Comparison of ENCODE assay signal across 31 cellular contexts in the genomic region with DNA sequence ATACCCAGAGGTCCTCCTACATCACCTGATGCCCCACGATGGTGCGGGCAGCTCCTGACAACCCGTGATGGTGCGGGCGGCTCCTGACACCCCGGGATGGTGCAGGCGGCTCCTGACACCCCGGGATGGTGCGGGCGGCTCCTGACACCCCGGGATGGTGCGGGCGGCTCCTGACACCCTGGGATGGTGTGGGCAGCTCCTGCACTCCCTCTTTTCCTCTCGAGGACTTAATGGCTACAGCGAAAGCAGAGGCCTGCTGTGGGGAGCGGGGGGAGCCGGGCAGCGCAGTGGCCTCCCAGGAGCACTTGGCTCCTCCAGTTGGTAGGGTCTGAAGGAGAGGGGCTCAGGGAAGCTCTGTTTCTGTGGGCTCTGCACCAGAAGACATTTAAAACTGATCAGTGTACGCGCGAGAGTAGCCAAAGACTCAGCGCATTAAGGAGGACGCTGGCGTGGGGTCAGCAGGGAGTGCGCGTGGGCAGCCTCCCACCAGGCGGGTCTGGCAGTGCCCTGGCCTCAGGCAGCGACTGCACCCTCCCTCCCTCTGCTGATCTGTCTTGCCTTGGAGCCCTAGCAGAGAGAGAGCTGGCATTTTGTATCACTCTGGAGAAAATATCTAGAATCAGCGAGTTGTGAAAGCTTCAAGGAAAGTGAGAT.
"Had no signal": no experiment of that assay in that cellular context is flagged by ENCODE, and none has a peak within 500 bp of the region (broad histone marks: within the 10 kb centered on the region; RNA-seq: fewer than 3 reads in every experiment).

No MANE protein-coding gene starts in this region.

- H3K4me1 ChIP-seq: gastrocnemius medialis, heart left ventricle, tibial nerve, upper lobe of left lung had no signal

- H3K27me3 ChIP-seq: gastrocnemius medialis, hepatocyte, neutrophil, tibial nerve, upper lobe of left lung had no signal

- H3K4me3 Mint-ChIP-seq: memory B cell; mesothelial cell of epicardium; naive B cell; natural killer cell treated with Interleukin-12 subunit alpha and Interleukin-12 subunit beta and Interleukin-15 and Interleukin-18, amount 100 ng/mL, for 72 hours; neural crest cell had no signal

- DNase-seq: cerebellar nuclear complex; dorsolateral prefrontal cortex; effector CD4-positive, alpha-beta T cell; foreskin fibroblast; gastrocnemius medialis; heart left ventricle; left colon; left ventricle myocardium superior; mucosa of descending colon; naive B cell; stimulated activated CD4-positive, alpha-beta T cell treated with anti-CD3 and anti-CD28 coated beads, Interleukin-12 subunit alpha, Interleukin-12 subunit beta, amount 100 ng/mL, for 4 hours; stimulated activated CD4-positive, alpha-beta T cell treated with anti-CD3 and anti-CD28 coated beads, Interleukin-1b, Interleukin-23, amount 100 ng/mL, for 48 hours; stimulated activated CD4-positive, alpha-beta T cell treated with anti-CD3 and anti-CD28 coated beads, Interleukin-4, amount 100 ng/mL, for 1 hour; stimulated activated CD8-positive, alpha-beta memory T cell treated with anti-CD3 and anti-CD28 coated beads, Interleukin-4, amount 100 ng/mL, for 48 hours; stimulated activated naive CD4-positive, alpha-beta T cell had no signal

- H3K27ac Mint-ChIP-seq: memory B cell; mesothelial cell of epicardium; naive B cell; natural killer cell treated with Interleukin-12 subunit alpha and Interleukin-12 subunit beta and Interleukin-15 and Interleukin-18, amount 100 ng/mL, for 72 hours; progenitor cell of endocrine pancreas had no signal

- H3K27ac ChIP-seq: epithelial cell of prostate, gastrocnemius medialis, heart left ventricle, hepatocyte, neutrophil, parathyroid adenoma, thoracic aorta, tibial nerve, upper lobe of left lung had no signal

- H3K9me3 ChIP-seq: gastrocnemius medialis, heart left ventricle, neutrophil, thoracic aorta, upper lobe of left lung had no signal

- H3K9me3 Mint-ChIP-seq: mesothelial cell of epicardium; natural killer cell treated with Interleukin-12 subunit alpha and Interleukin-12 subunit beta and Interleukin-15 and Interleukin-18, amount 100 ng/mL, for 72 hours; neural crest cell had no signal

- H3K36me3 ChIP-seq: gastrocnemius medialis, heart left ventricle, neutrophil, thoracic aorta, tibial nerve, upper lobe of left lung had no signal

- H3K4me1 Mint-ChIP-seq: memory B cell, mesothelial cell of epicardium, naive B cell, neural crest cell had no signal

- ATAC-seq: esophagus mucosa, gastrocnemius medialis, heart left ventricle, left colon, left ventricle myocardium superior, mucosa of descending colon, sciatic nerve had no signal

- H3K4me3 ChIP-seq: dorsolateral prefrontal cortex, gastrocnemius medialis, heart left ventricle, hepatocyte, lung, mucosa of descending colon, smooth muscle cell, thoracic aorta, tibial nerve, upper lobe of left lung had no signal
